ENCODE assay signal across 1 cellular context in the genomic region with DNA sequence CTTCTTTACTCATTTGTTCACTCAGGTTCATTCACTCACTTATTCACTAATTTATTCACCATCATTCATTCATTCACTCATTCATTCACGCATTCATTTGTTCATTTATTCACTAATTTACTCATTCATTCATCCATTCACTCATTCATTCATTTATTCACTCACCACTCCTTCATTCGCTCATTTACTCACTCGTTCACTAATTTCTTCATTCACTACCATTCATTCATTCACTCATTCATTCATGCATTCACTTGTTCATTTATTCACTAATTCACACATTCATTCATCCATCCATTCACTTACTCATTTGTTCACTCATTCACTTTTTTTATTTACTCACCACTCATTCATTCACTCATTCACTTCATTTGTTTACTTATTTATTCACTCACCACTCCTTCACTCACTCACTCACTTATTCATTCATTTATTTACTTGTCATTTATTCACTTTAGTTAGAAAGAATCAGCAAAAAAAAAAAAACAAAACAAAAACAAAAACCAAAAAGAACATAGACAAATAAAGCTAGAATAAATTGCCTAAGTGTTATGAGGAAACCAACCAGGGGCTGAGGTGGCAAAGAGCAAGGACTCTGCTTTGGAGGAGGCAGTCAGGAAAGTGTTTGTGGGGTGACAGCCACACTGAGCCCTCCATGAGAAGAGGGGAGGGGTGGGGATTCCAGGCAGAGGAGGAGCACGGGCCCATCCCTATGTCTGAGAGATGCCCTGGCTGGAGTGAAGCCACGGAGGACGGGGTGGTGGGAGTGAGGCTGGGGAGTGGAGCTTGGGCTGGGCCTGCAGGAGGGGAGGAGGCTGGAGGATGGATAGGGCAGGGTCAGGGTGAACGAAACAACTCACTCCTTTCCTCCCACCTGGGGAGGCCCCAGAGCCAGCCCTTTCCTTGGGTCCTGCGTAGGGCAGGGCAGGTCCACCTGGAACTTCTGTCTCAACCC.
TF ChIP-seq lines count a peak whose summit lies in the region.

No MANE protein-coding gene starts in this region.

TF ChIP-seq in H1, 55 proteins besides CTCF, POLR2A, EP300 and RAD21:
- TF ChIP-seq CEBPB (IDR thresholded peaks at IDR 0.05; ENCODE audit: low read depth, low read length) (no peak), E2F6 (IDR thresholded peaks at IDR 0.05) (no peak), RXRA (IDR thresholded peaks at IDR 0.05; ENCODE audit: insufficient read depth, low read depth, low read length) (no peak), TEAD4 (IDR thresholded peaks at IDR 0.05; ENCODE audit: low read depth, low read length) (no peak), PHF8 (conservative IDR thresholded peaks at IDR 0.05; ENCODE audit: low read depth, low read length) (no peak), JUN (IDR thresholded peaks at IDR 0.05; ENCODE audit: low read depth, low read length) (no peak), EZH2 (IDR thresholded peaks at IDR 0.05; ENCODE audit: low read depth, low read length, severe bottlenecking) (no peak), BRCA1 (IDR thresholded peaks at IDR 0.05; ENCODE audit: low read depth, low read length) (peak; percentile 24; the same call in 1 of the 2 replicates), NANOG (IDR thresholded peaks at IDR 0.05; ENCODE audit: insufficient read depth, low read depth, low read length, poor library complexity, severe bottlenecking) (no peak)
TF ChIP-seq in H1: peak in this region for 1.
